9 cellular contexts compared by ENCODE assay signal in the genomic region with DNA sequence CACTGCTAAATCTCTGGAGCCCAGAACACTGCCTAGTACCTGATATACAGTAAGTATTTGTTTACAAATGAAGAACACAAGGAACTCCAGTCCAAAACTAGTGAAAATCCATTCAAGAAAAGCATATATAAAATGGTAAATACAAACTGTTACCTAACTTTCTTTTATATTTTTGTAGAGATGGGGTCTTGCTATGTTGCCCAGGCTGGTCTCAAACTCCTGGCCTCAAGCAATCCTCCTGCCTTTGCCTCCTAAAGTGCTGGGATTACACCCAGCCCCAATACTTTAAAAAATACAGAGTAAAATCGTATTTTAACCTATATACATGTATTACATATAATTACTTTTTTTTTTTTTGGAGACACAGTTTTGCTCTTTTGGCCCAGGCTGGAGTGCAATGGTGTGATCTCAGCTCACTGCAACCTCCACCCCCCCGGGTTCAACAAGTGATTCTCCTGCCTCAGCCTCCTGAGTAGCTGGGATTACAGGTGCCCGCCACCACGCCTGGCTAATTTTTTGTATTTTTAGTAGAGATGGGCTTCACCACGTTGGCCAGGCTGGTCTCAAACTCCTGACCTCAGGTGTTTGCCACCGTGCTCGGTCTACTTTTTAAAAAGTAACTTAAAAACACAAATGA. TPM values are rescaled to one million over a fixed set of nuclear protein-coding genes. Genes with fewer than 3 reads are reported as not detected.
DNase-seq lines count a peak whose midpoint lies in the region; ATAC-seq, FAIRE-seq and TF ChIP-seq lines count a peak whose summit lies in the region.
"Not testable (repeated sequence)": the region's sequence is repeated elsewhere in the genome, so short reads cannot be mapped to it uniquely, and the experiment has no call there.
"Had no signal": no experiment of that assay in that cellular context is flagged by ENCODE, and none has a peak within 500 bp of the region (broad histone marks: within the 10 kb centered on the region; RNA-seq: fewer than 3 reads in every experiment).

No MANE protein-coding gene starts in this region.

- CTCF ChIA-PET in CD4-positive, alpha-beta T cell (lab: Charles Lee); SK-N-SH (lab: Yijun Ruan, JAX); activated CD8-positive, alpha-beta memory T cell treated with anti-CD3 and anti-CD28 coated beads, Interleukin-2, amount 10 ng/mL, durations not matched to agents 7 days and 5 days (lab: Charles Lee): not testable (repeated sequence)

- H3K9ac ChIP-seq in SK-N-SH; astrocyte (ENCODE audit: low read length): not testable (repeated sequence)

- H3K79me2 ChIP-seq in SK-N-SH (ENCODE audit: insufficient read depth), result peaks cover 69% of the 10 kb centered on the region
- peaks cover 69% of the 10 kb centered on the region for H3K79me2 ChIP-seq in astrocyte (ENCODE audit: insufficient read depth, low read length)

- H3K9me2 ChIP-seq in SK-N-SH, result not testable (repeated sequence)

- H3K4me1 Mint-ChIP-seq in CD4-positive, alpha-beta T cell (ENCODE audit: low read depth), result peaks cover 53% of the 10 kb centered on the region
- H3K4me1 Mint-ChIP-seq in HFFc6 (ENCODE audit: low read depth) (peaks cover 31% of the 10 kb centered on the region), astrocyte (ENCODE audit: low read depth, unreplicated experiment) (peaks cover 13% of the 10 kb centered on the region), nephron progenitor cell (peaks cover 32% of the 10 kb centered on the region)
- H3K4me1 Mint-ChIP-seq in activated CD8-positive, alpha-beta memory T cell treated with anti-CD3 and anti-CD28 coated beads, Interleukin-2, amount 10 ng/mL, durations not matched to agents 7 days and 5 days, result peaks cover 40% of the 10 kb centered on the region
- not testable (repeated sequence) for H3K4me1 Mint-ChIP-seq in glutamatergic neuron (ENCODE audit: low read depth, unreplicated experiment)
- peaks cover 59% of the 10 kb centered on the region for H3K4me1 Mint-ChIP-seq in stimulated activated naive CD8-positive, alpha-beta T cell treated with anti-CD3 and anti-CD28 coated beads, Interleukin-15, Interleukin-2, amounts not matched to agents 100 ng/mL and 50 ng/mL, for 24 hours (ENCODE audit: low read depth)

- H3K4me3 Mint-ChIP-seq in CD4-positive, alpha-beta T cell, result peak overlapping the region; percentile 75
- peak overlapping the region; percentile 97 for H3K4me3 Mint-ChIP-seq in HFFc6
- H3K4me3 Mint-ChIP-seq in activated CD8-positive, alpha-beta memory T cell treated with anti-CD3 and anti-CD28 coated beads, Interleukin-2, amount 10 ng/mL, durations not matched to agents 7 days and 5 days, result peak overlapping the region; percentile 55
- peak overlapping the region; percentile 96 for H3K4me3 Mint-ChIP-seq in astrocyte (ENCODE audit: unreplicated experiment)
- H3K4me3 Mint-ChIP-seq in glutamatergic neuron (ENCODE audit: unreplicated experiment), result peak overlapping the region; percentile 97
- H3K4me3 Mint-ChIP-seq in nephron progenitor cell, result peak overlapping the region; percentile 98
- H3K4me3 Mint-ChIP-seq in stimulated activated naive CD8-positive, alpha-beta T cell treated with anti-CD3 and anti-CD28 coated beads, Interleukin-15, Interleukin-2, amounts not matched to agents 100 ng/mL and 50 ng/mL, for 24 hours, result peak overlapping the region; percentile 96

- intact Hi-C loops in CD4-positive, alpha-beta T cell (cut with DNase I, micrococcal nuclease), result loop anchor here in 1 of 2 experiments (2.0 to 5.0 kb wide), 2 partner anchors 136 to 568 kb away; partner anchors contain the start of gene UGGT1

- not testable (repeated sequence) for DNase-seq in CD4-positive, alpha-beta T cell; HFFc6; SK-N-SH; activated CD8-positive, alpha-beta memory T cell treated with anti-CD3 and anti-CD28 coated beads, Interleukin-2, amount 10 ng/mL, durations not matched to agents 7 days and 5 days; astrocyte (ENCODE audit: low read depth); glutamatergic neuron; nephron progenitor cell

- not testable (repeated sequence) for TF ChIP-seq RAD21 in SK-N-SH (IDR thresholded peaks at IDR 0.05; ENCODE audit: low read length)

- H3K9me3 ChIP-seq in CD4-positive, alpha-beta T cell (ENCODE audit: control insufficient read depth, low read length); SK-N-SH; astrocyte (ENCODE audit: insufficient read depth, low read depth, low read length): not testable (repeated sequence)

- FAIRE-seq in astrocyte (lab: Jason Lieb, UNC), result not testable (repeated sequence)

- not testable (repeated sequence) for TF ChIP-seq EP300 in SK-N-SH (IDR thresholded peaks at IDR 0.05; ENCODE audit: borderline replicate concordance in 1 of 2, low read depth in 1 of 2, low read length in 1 of 2)

- not testable (repeated sequence) for H3F3A ChIP-seq in SK-N-SH (replicated peaks; ENCODE audit: insufficient read depth)

- H3K27me3 ChIP-seq in CD4-positive, alpha-beta T cell (ENCODE audit: control insufficient read depth, insufficient read depth, low read length); SK-N-SH (ENCODE audit: insufficient read depth); astrocyte (ENCODE audit: insufficient read depth, low read length): not testable (repeated sequence)

- H3K4me2 ChIP-seq in SK-N-SH (peak overlapping the region; percentile 1; the same call in 1 of the 2 replicates), astrocyte (ENCODE audit: low read length) (peak overlapping the region; percentile 98)

- not testable (repeated sequence) for H4K20me1 ChIP-seq in SK-N-SH (ENCODE audit: insufficient read depth)
- peaks cover 31% of the 10 kb centered on the region for H4K20me1 ChIP-seq in astrocyte (ENCODE audit: insufficient read depth, low read length)

- WGBS in SK-N-SH (ENCODE audit: low lambda C conversion rate), result 91% methylated on average over 7 of the region's 7 CpGs

- not testable (repeated sequence) for H3K27ac ChIP-seq in CD4-positive, alpha-beta T cell (ENCODE audit: low read depth, low read length); SK-N-SH (ENCODE audit: low read depth in 2 of 2, low read length in 1 of 2); astrocyte (ENCODE audit: low read depth, low read length)

- TF ChIP-seq CTCF in CD4-positive, alpha-beta T cell (IDR thresholded peaks at IDR 0.05); HFFc6 (IDR thresholded peaks at IDR 0.05); SK-N-SH (IDR thresholded peaks at IDR 0.05); astrocyte (IDR thresholded peaks at IDR 0.05; ENCODE audit: insufficient read depth, low read depth, low read length); glutamatergic neuron (IDR thresholded peaks at IDR 0.05; ENCODE audit: partially characterized antibody, unreplicated experiment); nephron progenitor cell (IDR thresholded peaks at IDR 0.05): not testable (repeated sequence)

- not testable (repeated sequence) for ATAC-seq in CD4-positive, alpha-beta T cell (ENCODE audit: poor library complexity); activated CD8-positive, alpha-beta memory T cell treated with anti-CD3 and anti-CD28 coated beads, Interleukin-2, amount 10 ng/mL, durations not matched to agents 7 days and 5 days

- POLR2A ChIA-PET in CD4-positive, alpha-beta T cell (lab: Charles Lee); SK-N-SH (lab: Yijun Ruan, JAX): not testable (repeated sequence)

- H3K27me3 Mint-ChIP-seq in CD4-positive, alpha-beta T cell; HFFc6 (ENCODE audit: insufficient read depth); activated CD8-positive, alpha-beta memory T cell treated with anti-CD3 and anti-CD28 coated beads, Interleukin-2, amount 10 ng/mL, durations not matched to agents 7 days and 5 days; astrocyte (ENCODE audit: low read depth, unreplicated experiment); glutamatergic neuron (ENCODE audit: unreplicated experiment); nephron progenitor cell (ENCODE audit: low read depth, poor library complexity); stimulated activated naive CD8-positive, alpha-beta T cell treated with anti-CD3 and anti-CD28 coated beads, Interleukin-15, Interleukin-2, amounts not matched to agents 100 ng/mL and 50 ng/mL, for 24 hours: not testable (repeated sequence)

- peaks cover 0 to 10% of the 10 kb centered on the region in 2 experiments; a peak in 2 of 4 replicates for H3K4me1 ChIP-seq in SK-N-SH (ENCODE audit: control insufficient read depth in 1 of 2, insufficient read depth in 2 of 2, low read depth in 1 of 2, low read length in 1 of 2)
- H3K4me1 ChIP-seq in astrocyte (ENCODE audit: insufficient read depth, low read length), result not testable (repeated sequence)

- H3K4me3 ChIP-seq in SK-N-SH (ENCODE audit: low read depth in 2 of 2, low read length in 1 of 2); astrocyte (ENCODE audit: insufficient read depth, low read depth, low read length): not testable (repeated sequence)

- H3K9me3 Mint-ChIP-seq in CD4-positive, alpha-beta T cell; HFFc6; activated CD8-positive, alpha-beta memory T cell treated with anti-CD3 and anti-CD28 coated beads, Interleukin-2, amount 10 ng/mL, durations not matched to agents 7 days and 5 days (ENCODE audit: low read depth); astrocyte (ENCODE audit: unreplicated experiment); glutamatergic neuron (ENCODE audit: unreplicated experiment); nephron progenitor cell; stimulated activated naive CD8-positive, alpha-beta T cell treated with anti-CD3 and anti-CD28 coated beads, Interleukin-15, Interleukin-2, amounts not matched to agents 100 ng/mL and 50 ng/mL, for 24 hours: not testable (repeated sequence)

- peaks cover 60% of the 10 kb centered on the region for H3K36me3 Mint-ChIP-seq in CD4-positive, alpha-beta T cell (ENCODE audit: low read depth)
- H3K36me3 Mint-ChIP-seq in HFFc6 (ENCODE audit: low read depth) (peaks cover 20% of the 10 kb centered on the region; the same call in 1 of the 2 replicates), nephron progenitor cell (ENCODE audit: low read depth) (peaks cover 38% of the 10 kb centered on the region)
- H3K36me3 Mint-ChIP-seq in activated CD8-positive, alpha-beta memory T cell treated with anti-CD3 and anti-CD28 coated beads, Interleukin-2, amount 10 ng/mL, durations not matched to agents 7 days and 5 days, result peaks cover 22% of the 10 kb centered on the region
- not testable (repeated sequence) for H3K36me3 Mint-ChIP-seq in astrocyte (ENCODE audit: low read depth, unreplicated experiment); glutamatergic neuron (ENCODE audit: unreplicated experiment)
- peaks cover 40% of the 10 kb centered on the region for H3K36me3 Mint-ChIP-seq in stimulated activated naive CD8-positive, alpha-beta T cell treated with anti-CD3 and anti-CD28 coated beads, Interleukin-15, Interleukin-2, amounts not matched to agents 100 ng/mL and 50 ng/mL, for 24 hours (ENCODE audit: low read depth)

- H3K27ac Mint-ChIP-seq in CD4-positive, alpha-beta T cell, result peak overlapping the region; percentile 36
- not testable (repeated sequence) for H3K27ac Mint-ChIP-seq in HFFc6; glutamatergic neuron (ENCODE audit: unreplicated experiment); nephron progenitor cell; stimulated activated naive CD8-positive, alpha-beta T cell treated with anti-CD3 and anti-CD28 coated beads, Interleukin-15, Interleukin-2, amounts not matched to agents 100 ng/mL and 50 ng/mL, for 24 hours
- H3K27ac Mint-ChIP-seq in activated CD8-positive, alpha-beta memory T cell treated with anti-CD3 and anti-CD28 coated beads, Interleukin-2, amount 10 ng/mL, durations not matched to agents 7 days and 5 days, result peak overlapping the region; percentile 75
- peak overlapping the region; percentile 41 for H3K27ac Mint-ChIP-seq in astrocyte (ENCODE audit: unreplicated experiment)

- H3K36me3 ChIP-seq in SK-N-SH (replicated peaks in 1 of 2; ENCODE audit: control insufficient read depth in 1 of 2, insufficient read depth in 2 of 2, low read length in 1 of 2) (peaks cover 26 to 41% of the 10 kb centered on the region in 2 experiments), astrocyte (ENCODE audit: insufficient read depth, low read length) (peaks cover 14% of the 10 kb centered on the region)

- not testable (repeated sequence) for H2AFZ ChIP-seq in SK-N-SH (ENCODE audit: low read depth); astrocyte (ENCODE audit: low read depth, low read length)

RNA-seq across cellular contexts. Expression of gene IWS1, which starts 2.0 kb away (rescaled TPM):
- total RNA-seq in CD4-positive, alpha-beta T cell, result 10 to 100 TPM; 24.9 to 26.0 TPM
- 10 to 100 TPM; 34.7 to 44.6 (median 38.3) TPM for total RNA-seq in HFFc6 (2021; fragmentation: NEBNext Ultra II Directional; extraction: Animal tissue kit (Norgen Biotek cat#: 25700))
- polyA plus RNA-seq in SK-N-SH (2012; rRNA removed), result 24.6 and 30.0 TPM in 2 replicates
- 30.0 and 35.8 TPM in 2 replicates for polyA plus RNA-seq in SK-N-SH (2012; cell fraction: cytosol; rRNA removed)
- 19.8 and 27.7 TPM in 2 replicates for polyA plus RNA-seq in SK-N-SH (2012; cell fraction: nucleus; rRNA removed)
- 10 to 100 TPM; 53.2 to 55.1 TPM for total RNA-seq in activated CD8-positive, alpha-beta memory T cell treated with anti-CD3 and anti-CD28 coated beads, Interleukin-2, amount 10 ng/mL, durations not matched to agents 7 days and 5 days
- total RNA-seq in astrocyte (51.6 and 56.2 TPM in 2 replicates), glutamatergic neuron (ENCODE audit: unreplicated experiment) (46.1 TPM)

RNA-seq across cellular contexts. Expression of gene MYO7B, which starts 11.2 kb away (rescaled TPM):
- under 1 TPM; 0.05 to 0.14 TPM for total RNA-seq in CD4-positive, alpha-beta T cell
- 1 to 10 TPM in 2 of 6 experiments, under 1 TPM in 4; 0.74 to 1.3 (median 0.98) TPM for total RNA-seq in HFFc6 (2021; fragmentation: NEBNext Ultra II Directional; extraction: Animal tissue kit (Norgen Biotek cat#: 25700))
- 0.06 and 0.08 TPM in 2 replicates for polyA plus RNA-seq in SK-N-SH (2012; rRNA removed)
- 0.03 and 0.05 TPM in 2 replicates for polyA plus RNA-seq in SK-N-SH (2012; cell fraction: cytosol; rRNA removed)
- 0.29 and 0.42 TPM in 2 replicates for polyA plus RNA-seq in SK-N-SH (2012; cell fraction: nucleus; rRNA removed)
- total RNA-seq in activated CD8-positive, alpha-beta memory T cell treated with anti-CD3 and anti-CD28 coated beads, Interleukin-2, amount 10 ng/mL, durations not matched to agents 7 days and 5 days, result under 1 TPM in 1 of 2 experiments, not detected in 1; 0.26 TPM
- total RNA-seq in astrocyte (0.34 and 0.77 TPM in 2 replicates), glutamatergic neuron (ENCODE audit: unreplicated experiment) (0.29 TPM)
- total RNA-seq: SK-MEL-5 had no signal
